7 cellular contexts compared by ENCODE assay signal in the genomic region with DNA sequence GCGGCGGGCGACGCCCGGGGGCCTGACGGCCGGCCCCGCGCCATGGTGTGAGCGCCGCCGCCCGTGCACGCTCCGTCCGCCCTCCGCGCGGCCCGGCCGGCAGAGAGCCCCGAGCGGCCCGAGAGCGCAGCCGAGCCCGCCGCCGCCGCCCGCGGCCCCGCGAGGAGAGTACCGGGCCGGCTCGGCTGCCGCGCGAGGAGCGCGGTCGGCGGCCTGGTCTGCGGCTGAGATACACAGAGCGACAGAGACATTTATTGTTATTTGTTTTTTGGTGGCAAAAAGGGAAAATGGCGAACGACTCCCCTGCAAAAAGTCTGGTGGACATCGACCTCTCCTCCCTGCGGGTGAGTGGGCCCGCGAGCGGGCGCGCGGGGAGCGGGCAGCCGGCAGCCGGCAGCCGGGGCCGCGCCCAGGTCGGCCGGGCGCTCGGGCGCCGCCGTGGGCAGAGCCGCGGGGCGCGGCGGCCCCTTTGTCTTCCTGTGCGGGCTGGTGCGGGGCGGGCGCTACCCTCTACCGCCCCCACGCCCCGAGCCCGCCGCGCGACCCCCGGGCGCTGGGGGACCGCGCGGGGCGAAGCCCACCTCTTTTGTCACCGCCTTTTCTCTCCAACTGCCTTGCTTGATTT. TPM values are rescaled to one million over a fixed set of nuclear protein-coding genes. Genes with fewer than 3 reads are reported as not detected.
DNase-seq lines count a peak whose midpoint lies in the region; ATAC-seq and TF ChIP-seq lines count a peak whose summit lies in the region.

No MANE protein-coding gene starts in this region.

- H3K9me3 ChIP-seq in Peyer's patch (no peaks in the 10 kb centered on the region), mucosa of rectum (ENCODE audit: control insufficient read depth in 2 of 2, low read length in 2 of 2) (no peaks in the 10 kb centered on the region)

- H3K4me3 ChIP-seq in GM12864 (ENCODE audit: low read depth, low read length) = peak overlapping the region; percentile 39
- peak overlapping the region; percentile 57 to 84 (median 62) for H3K4me3 ChIP-seq in Peyer's patch
- H3K4me3 ChIP-seq in coronary artery = peak overlapping the region; percentile 96
- peak overlapping the region; percentile 76 to 86 for H3K4me3 ChIP-seq in mucosa of rectum (ENCODE audit: low read length in 2 of 2)

- H3K4me1 ChIP-seq in Peyer's patch (peaks cover 0 to 7% (median 1%) of the 10 kb centered on the region in 4 donors), mucosa of rectum (ENCODE audit: control insufficient read depth in 2 of 2, insufficient read depth in 2 of 2, low read length in 2 of 2) (peaks cover 13 to 16% of the 10 kb centered on the region in 2 donors)

- TF ChIP-seq CTCF in GM12864 (IDR thresholded peaks at IDR 0.05; ENCODE audit: low read depth, low read length, missing control alignments) (no peak), Peyer's patch (IDR thresholded peaks at IDR 0.05) (no peak), coronary artery (IDR thresholded peaks at IDR 0.05) (no peak)

- H3K27ac ChIP-seq in Peyer's patch = peak overlapping the region; percentile 62 to 85 (median 78)
- H3K27ac ChIP-seq in coronary artery = peak overlapping the region in 1 of 2 donors; percentile 96
- peak overlapping the region; percentile 63 to 66 for H3K27ac ChIP-seq in mucosa of rectum (ENCODE audit: low read depth in 2 of 2, low read length in 2 of 2)

- ATAC-seq in GM18873 (IDR thresholded peaks at IDR 0.05; ENCODE audit: low FRiP score, unreplicated experiment) = no peak

- peak overlapping the region; percentile 76 to 83 for H3K9ac ChIP-seq in mucosa of rectum (ENCODE audit: low read depth in 1 of 2, low read length in 2 of 2)

- H3K27me3 ChIP-seq in Peyer's patch (no peaks in the 10 kb centered on the region), mucosa of rectum (ENCODE audit: control insufficient read depth in 2 of 2, insufficient read depth in 2 of 2, low read length in 2 of 2) (no peaks in the 10 kb centered on the region)

- H3K36me3 ChIP-seq in Peyer's patch (no peaks in the 10 kb centered on the region), mucosa of rectum (ENCODE audit: control insufficient read depth in 2 of 2, insufficient read depth in 2 of 2, low read length in 2 of 2) (peaks cover 0 to 2% of the 10 kb centered on the region in 2 donors)

- TF ChIP-seq POLR2A in Peyer's patch (IDR thresholded peaks at IDR 0.05) = no peak

- DNase-seq in GM12864 (ENCODE audit: low read depth) (no peak), HCEC 1CT (peak; percentile 13), Peyer's patch (peak in 1 of 3 donors; percentile 69), coronary artery (ENCODE audit: low spot score) (no peak), HuH-7.5 (ENCODE audit: low spot score) (no peak)

RNA-seq across cellular contexts. Expression of a gene that starts 0.4 kb away (rescaled TPM):
- total RNA-seq in Peyer's patch = 10 to 100 TPM; 14.2 to 65.2 (median 29.1) TPM

Comparison
In these comparisons a context has a peak if more than half of its experiments do, and no peak if none do; other contexts are left out.
1. H3K4me3 ChIP-seq: peak in every context shown above with its lines; median percentile 96 in coronary artery; 81 in mucosa of rectum; 62 in Peyer's patch; 39 in GM12864.